ENCODE assay signal across 8 cellular contexts in genomic region chr11:10454902-10455631, GRCh38. TPM values are rescaled to one million over a fixed set of nuclear protein-coding genes. Genes with fewer than 3 reads are reported as not detected.
DNase-seq lines count a peak whose midpoint lies in the region; ATAC-seq, FAIRE-seq and TF ChIP-seq lines count a peak whose summit lies in the region.

AMPD3 (plus strand) TSS chr11:10455264; CDS start chr11:10461520, 6,256 bp downstream.

- H3K9me3 Mint-ChIP-seq in activated B cell treated with CpG ODN at 0.5 μM for 24 hours: no peaks in the 10 kb centered on the region

- intact Hi-C loops in activated B cell treated with CpG ODN at 0.5 μM for 24 hours (cut with micrococcal nuclease) (loop anchor here (1.0 to 10.0 kb wide), 9 partner anchors 13 to 1770 kb away; partner anchors contain the start of genes RPL27A, SWAP70, TMEM41B and TRIM66), prostate gland (cut with DNase I) (loop anchor here (5.0 kb wide), 2 partner anchors 37 to 48 kb away; no protein-coding TSS in a partner anchor), aorta (cut with DNase I) (no loop called here)

- TF ChIP-seq CTCF in activated B cell treated with CpG ODN at 0.5 μM for 24 hours (IDR thresholded peaks at IDR 0.05): no peak
- TF ChIP-seq CTCF in prostate gland (IDR thresholded peaks at IDR 0.05): no peak

- TF ChIP-seq POLR2A in GM19099 (IDR thresholded peaks at IDR 0.05; ENCODE audit: extremely low read depth, insufficient read length, low read depth): peak; percentile 27
- TF ChIP-seq POLR2A in prostate gland (IDR thresholded peaks at IDR 0.05): peak; percentile 24

- POLR2A ChIA-PET in activated B cell treated with CpG ODN at 0.5 μM for 24 hours (lab: Charles Lee): interaction anchor here (0.6 to 11.5 kb wide), 28 partner anchors 9 to 1054 kb away, joined by 3 to 219 read pairs (median 7); partner anchors contain the start of genes CTR9, EIF4G2 and RNF141

- peak within 1 kb of the TSS; percentile 56 for H3K9ac ChIP-seq in BLaER1

- 50% methylated on average over 11 of the region's 11 CpGs for WGBS in prostate gland
- WGBS in aorta, 2 donors: 79 to 83% methylated on average over 11 of the region's 11 CpGs

- H3K4me1 ChIP-seq in BLaER1: peaks cover 86% of the 10 kb centered on the region
- H3K4me1 ChIP-seq in prostate gland (replicated peaks): peaks cover 19% of the 10 kb centered on the region
- no peaks in the 10 kb centered on the region for H3K4me1 ChIP-seq in aorta (ENCODE audit: control insufficient read depth in 1 of 2, insufficient read depth in 2 of 2, low read length in 2 of 2)

- H3K4me3 ChIP-seq in BLaER1 (peak within 1 kb of the TSS; percentile 62), prostate gland (peak within 1 kb of the TSS; percentile 14 to 30), aorta (ENCODE audit: low read length in 2 of 2) (no peak within 1 kb of the TSS)

- peak within 1 kb of the TSS; percentile 87 for H3K4me3 Mint-ChIP-seq in activated B cell treated with CpG ODN at 0.5 μM for 24 hours

- peak within 1 kb of the TSS; percentile 95 for H3K4me2 ChIP-seq in BLaER1

- no peaks in the 10 kb centered on the region for H4K20me1 ChIP-seq in BLaER1

- H3K9me3 ChIP-seq in BLaER1 (no peaks in the 10 kb centered on the region), prostate gland (no peaks in the 10 kb centered on the region), aorta (ENCODE audit: control insufficient read depth, low read length) (no peaks in the 10 kb centered on the region)

- ATAC-seq in activated B cell treated with CpG ODN at 0.5 μM for 24 hours (ENCODE audit: low read depth) (no peak), aorta (ENCODE audit: low FRiP score) (no peak)

- peaks cover 15% of the 10 kb centered on the region for H3K36me3 Mint-ChIP-seq in activated B cell treated with CpG ODN at 0.5 μM for 24 hours (ENCODE audit: low read depth)

- H3K27me3 Mint-ChIP-seq in activated B cell treated with CpG ODN at 0.5 μM for 24 hours: no peaks in the 10 kb centered on the region

- CTCF ChIA-PET in activated B cell treated with CpG ODN at 0.5 μM for 24 hours (lab: Charles Lee): interaction anchor here (1.5 to 4.4 kb wide), 4 partner anchors 9 to 199 kb away, joined by 4 to 32 read pairs (median 10); no protein-coding TSS in a partner anchor

- H3K27ac Mint-ChIP-seq in activated B cell treated with CpG ODN at 0.5 μM for 24 hours: peak within 1 kb of the TSS; percentile 96

- H3K36me3 ChIP-seq in BLaER1 (no peaks in the 10 kb centered on the region), prostate gland (no peaks in the 10 kb centered on the region), aorta (ENCODE audit: control insufficient read depth in 1 of 2, insufficient read depth in 2 of 2, low read length in 1 of 2) (no peaks in the 10 kb centered on the region)

- peaks cover 9% of the 10 kb centered on the region; the same call in 1 of the 2 replicates for H3K27me3 ChIP-seq in BLaER1
- no peaks in the 10 kb centered on the region for H3K27me3 ChIP-seq in prostate gland (replicated peaks; ENCODE audit: insufficient read depth)
- no peaks in the 10 kb centered on the region for H3K27me3 ChIP-seq in aorta (ENCODE audit: control insufficient read depth in 1 of 2, insufficient read depth in 2 of 2, low read length in 1 of 2)

- H3K4me1 Mint-ChIP-seq in activated B cell treated with CpG ODN at 0.5 μM for 24 hours: peaks cover 90% of the 10 kb centered on the region

- DNase-seq in NCI-H146 (lab: John Stamatoyannopoulos, UW) (peak; percentile 96), activated B cell treated with CpG ODN at 0.5 μM for 24 hours (no peak), fibroblast of peridontal ligament (ENCODE audit: extremely low read depth) (peak; percentile 86), prostate gland (ENCODE audit: low spot score) (peak; percentile 42), aorta (no peak), urothelium cell line (ENCODE audit: low spot score) (no peak)

- no peak for FAIRE-seq in urothelium cell line (lab: Jason Lieb, UNC)

- peak within 1 kb of the TSS; percentile 87 for H3K27ac ChIP-seq in BLaER1
- peak within 1 kb of the TSS; percentile 74 to 76 for H3K27ac ChIP-seq in prostate gland
- no peak within 1 kb of the TSS for H3K27ac ChIP-seq in aorta (ENCODE audit: low read depth in 1 of 2, low read length in 2 of 2)

RNA-seq across cellular contexts. Expression of gene AMPD3, which starts in this region (rescaled TPM):
- 99.5 and 116 TPM in 2 replicates for total RNA-seq in activated B cell treated with CpG ODN at 0.5 μM for 24 hours
- total RNA-seq in prostate gland: 10 to 100 TPM; 20.0 to 22.1 TPM
- total RNA-seq in aorta: 10 to 100 TPM in 1 of 2 donors, 1 to 10 TPM in 1; 7.8 to 16.9 TPM
- polyA plus RNA-seq in aorta: 1 to 10 TPM; 2.5 to 3.8 TPM

Comparison
In these comparisons a context has a peak if more than half of its experiments do, and no peak if none do; other contexts are left out.
1. H3K27ac ChIP-seq: peak in BLaER1 (single experiment) and prostate gland (2 of 2); none in aorta (0 of 2).
2. H3K4me3 ChIP-seq: peak in BLaER1 (single experiment) and prostate gland (2 of 2); none in aorta (0 of 2).
3. DNase-seq: peak in NCI-H146 (single experiment), fibroblast of peridontal ligament (single experiment) and prostate gland (single experiment); none in activated B cell treated with CpG ODN at 0.5 μM for 24 hours (single experiment), aorta (0 of 2) and urothelium cell line (single experiment).
4. intact Hi-C loops: an anchor here in activated B cell treated with CpG ODN at 0.5 μM for 24 hours (1.0 to 10.0 kb wide) and prostate gland (5.0 kb wide); none called in aorta.